28 cellular contexts compared by ENCODE assay signal in the genomic region with DNA sequence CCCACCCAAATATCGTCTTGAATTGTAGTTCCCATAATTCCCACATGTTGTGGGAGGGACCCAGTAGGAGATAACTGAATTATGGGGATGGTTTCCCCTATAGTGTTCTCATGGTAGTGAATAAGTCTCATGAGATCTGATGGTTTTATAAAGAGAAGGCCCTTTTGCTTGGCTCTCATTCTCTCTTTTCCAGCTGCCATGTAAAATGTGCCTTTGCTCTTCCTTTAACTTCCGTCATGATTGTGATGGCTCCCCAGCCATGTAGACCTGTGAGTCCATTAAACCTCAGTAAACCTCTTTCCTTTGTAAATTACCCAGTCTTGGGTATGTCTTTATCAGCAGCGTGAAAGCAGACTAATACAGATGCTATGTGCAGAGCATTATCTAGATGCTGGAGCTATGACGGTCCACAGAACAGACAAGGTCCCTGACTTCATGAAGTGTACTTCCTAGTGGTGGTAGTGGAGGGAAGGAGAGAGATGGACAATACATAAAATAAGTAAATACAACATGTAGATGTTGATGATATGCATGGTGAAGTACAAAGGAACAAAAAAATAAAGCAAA.
"Had no signal": no experiment of that assay in that cellular context is flagged by ENCODE, and none has a peak within 500 bp of the region (broad histone marks: within the 10 kb centered on the region; RNA-seq: fewer than 3 reads in every experiment).

No MANE protein-coding gene starts in this region.

- H3K27ac ChIP-seq: neural progenitor cell, ovary, parathyroid adenoma, psoas muscle, right lobe of liver, sigmoid colon, stomach, thoracic aorta, thyroid gland, tibial nerve, upper lobe of right lung, uterus had no signal

- H3K4me2 ChIP-seq: neural progenitor cell had no signal

- H3K9me3 ChIP-seq: ovary, psoas muscle, right lobe of liver, sigmoid colon, stomach, thoracic aorta, thyroid gland, tibial nerve, upper lobe of right lung, uterus had no signal

- H3K4me3 ChIP-seq: neural progenitor cell, ovary, psoas muscle, right lobe of liver, sigmoid colon, stomach, thoracic aorta, thyroid gland, tibial nerve, upper lobe of right lung, uterus had no signal

- H3K79me2 ChIP-seq: parathyroid adenoma had no signal

- H3K4me1 ChIP-seq: neural progenitor cell, parathyroid adenoma, right lobe of liver, sigmoid colon, stomach, thyroid gland, tibial nerve, upper lobe of right lung, uterus had no signal

- H3K27ac Mint-ChIP-seq: naive B cell; naive thymus-derived CD8-positive, alpha-beta T cell; natural killer cell treated with Interleukin-12 subunit alpha and Interleukin-12 subunit beta and Interleukin-15 and Interleukin-18, amount 100 ng/mL, for 72 hours; nephron progenitor cell; neural progenitor cell; stimulated activated effector memory CD8-positive, alpha-beta T cell treated with anti-CD3 and anti-CD28 coated beads, Interleukin-12 subunit alpha, Interleukin-12 subunit beta, amount 100 ng/mL, for 72 hours; stimulated activated naive B cell treated with anti-CD40 and anti-IgM and Interleukin-4, amounts not matched to agents 10 μg/mL and 1 μg/mL and 100 μg/mL, for 72 hours; stimulated activated naive CD8-positive, alpha-beta T cell treated with anti-CD3 and anti-CD28 coated beads, Interleukin-15, Interleukin-2, amounts not matched to agents 100 ng/mL and 50 ng/mL, for 24 hours; type B pancreatic cell had no signal

- H3K4me1 Mint-ChIP-seq: stimulated activated effector memory CD8-positive, alpha-beta T cell treated with anti-CD3 and anti-CD28 coated beads, Interleukin-12 subunit alpha, Interleukin-12 subunit beta, amount 100 ng/mL, for 72 hours had no signal

- H2AFZ ChIP-seq: neural progenitor cell, parathyroid adenoma had no signal

- FAIRE-seq: small intestine had no signal

- DNase-seq: naive B cell; naive thymus-derived CD8-positive, alpha-beta T cell; nephron progenitor cell; occipital lobe; ovary; posterior cingulate gyrus; psoas muscle; right cardiac atrium; right lobe of liver; sigmoid colon; small intestine; stimulated activated CD4-positive, alpha-beta T cell treated with anti-CD3 and anti-CD28 coated beads, Interleukin-15, amount 100 ng/mL, for 24 hours; stimulated activated CD4-positive, alpha-beta T cell treated with anti-CD3 and anti-CD28 coated beads, Interleukin-2, amount 100 ng/mL, for 48 hours; stimulated activated CD4-positive, alpha-beta T cell treated with anti-CD3 and anti-CD28 coated beads, Interleukin-4, amount 100 ng/mL, for 24 hours; stimulated activated naive B cell treated with anti-CD40 and anti-IgM and Interleukin-4, amounts not matched to agents 10 μg/mL and 1 μg/mL and 100 μg/mL, for 72 hours; stimulated activated naive CD4-positive, alpha-beta T cell treated with Interleukin-2 at 50 U/mL for 16 hours; stomach; thyroid gland; upper lobe of right lung; uterus had no signal

- H3K27me3 ChIP-seq: ovary, right lobe of liver, sigmoid colon, thyroid gland, tibial nerve, upper lobe of right lung, uterus had no signal

- H3K4me3 Mint-ChIP-seq: naive thymus-derived CD8-positive, alpha-beta T cell; natural killer cell treated with Interleukin-12 subunit alpha and Interleukin-12 subunit beta and Interleukin-15 and Interleukin-18, amount 100 ng/mL, for 72 hours; nephron progenitor cell; neural progenitor cell; stimulated activated effector memory CD8-positive, alpha-beta T cell treated with anti-CD3 and anti-CD28 coated beads, Interleukin-12 subunit alpha, Interleukin-12 subunit beta, amount 100 ng/mL, for 72 hours; stimulated activated naive B cell treated with anti-CD40 and anti-IgM and Interleukin-4, amounts not matched to agents 10 μg/mL and 1 μg/mL and 100 μg/mL, for 72 hours; stimulated activated naive CD8-positive, alpha-beta T cell treated with anti-CD3 and anti-CD28 coated beads, Interleukin-15, Interleukin-2, amounts not matched to agents 100 ng/mL and 50 ng/mL, for 24 hours; type B pancreatic cell had no signal

- H3K36me3 ChIP-seq: neural progenitor cell, ovary, right lobe of liver, sigmoid colon, stomach, thoracic aorta, thyroid gland, tibial nerve, upper lobe of right lung, uterus had no signal

- H3K36me3 Mint-ChIP-seq: naive B cell; naive thymus-derived CD8-positive, alpha-beta T cell; natural killer cell treated with Interleukin-12 subunit alpha and Interleukin-12 subunit beta and Interleukin-15 and Interleukin-18, amount 100 ng/mL, for 72 hours; neural progenitor cell; stimulated activated effector memory CD8-positive, alpha-beta T cell treated with anti-CD3 and anti-CD28 coated beads, Interleukin-12 subunit alpha, Interleukin-12 subunit beta, amount 100 ng/mL, for 72 hours; stimulated activated naive B cell treated with anti-CD40 and anti-IgM and Interleukin-4, amounts not matched to agents 10 μg/mL and 1 μg/mL and 100 μg/mL, for 72 hours; type B pancreatic cell had no signal

- H3K9me3 Mint-ChIP-seq: naive thymus-derived CD8-positive, alpha-beta T cell; natural killer cell treated with Interleukin-12 subunit alpha and Interleukin-12 subunit beta and Interleukin-15 and Interleukin-18, amount 100 ng/mL, for 72 hours; nephron progenitor cell; neural progenitor cell; stimulated activated effector memory CD8-positive, alpha-beta T cell treated with anti-CD3 and anti-CD28 coated beads, Interleukin-12 subunit alpha, Interleukin-12 subunit beta, amount 100 ng/mL, for 72 hours; stimulated activated naive B cell treated with anti-CD40 and anti-IgM and Interleukin-4, amounts not matched to agents 10 μg/mL and 1 μg/mL and 100 μg/mL, for 72 hours; stimulated activated naive CD8-positive, alpha-beta T cell treated with anti-CD3 and anti-CD28 coated beads, Interleukin-15, Interleukin-2, amounts not matched to agents 100 ng/mL and 50 ng/mL, for 24 hours; type B pancreatic cell had no signal

- ATAC-seq: naive thymus-derived CD8-positive, alpha-beta T cell; natural killer cell treated with Interleukin-12 subunit alpha and Interleukin-12 subunit beta and Interleukin-15 and Interleukin-18, amount 100 ng/mL, for 72 hours; psoas muscle; right cardiac atrium; right lobe of liver; stimulated activated effector memory CD8-positive, alpha-beta T cell treated with anti-CD3 and anti-CD28 coated beads, Interleukin-12 subunit alpha, Interleukin-12 subunit beta, amount 100 ng/mL, for 72 hours; stimulated activated naive B cell treated with anti-CD40 and anti-IgM and Interleukin-4, amounts not matched to agents 10 μg/mL and 1 μg/mL and 100 μg/mL, for 72 hours; upper lobe of right lung had no signal

- H3K9ac ChIP-seq: neural progenitor cell, parathyroid adenoma had no signal
